8 cellular contexts compared by ENCODE assay signal in genomic region chr1:153775432-153776311, GRCh38. TPM values are rescaled to one million over a fixed set of nuclear protein-coding genes. Genes with fewer than 3 reads are reported as not detected.
DNase-seq lines count a peak whose midpoint lies in the region; ATAC-seq and TF ChIP-seq lines count a peak whose summit lies in the region.

No MANE protein-coding gene starts in this region.

- ATAC-seq in HG02798 (IDR thresholded peaks at IDR 0.05; ENCODE audit: poor library complexity, unreplicated experiment) = peak; percentile 49
- peak; percentile 73 to 82 for ATAC-seq in lower lobe of right lung

- H3K9me3 ChIP-seq in lower lobe of right lung (no peaks in the 10 kb centered on the region), MG63 (no peaks in the 10 kb centered on the region)

- H3K27me3 ChIP-seq in lower lobe of right lung (ENCODE audit: low read depth) (no peaks in the 10 kb centered on the region), MG63 (no peaks in the 10 kb centered on the region)

- peaks cover 36% of the 10 kb centered on the region for H3K36me3 ChIP-seq in lower lobe of right lung
- peaks cover 33% of the 10 kb centered on the region for H3K36me3 ChIP-seq in MG63

- DNase-seq in ELR (ENCODE audit: low read depth) = peak; percentile 69
- DNase-seq in NCI-H2171 (lab: John Stamatoyannopoulos, UW) = peak; percentile 85
- peak; percentile 69 for DNase-seq in activated CD4-positive, alpha-beta T cell treated with anti-CD3 and anti-CD28 coated beads for 48 hours
- peak; percentile 58 for DNase-seq in dermis blood vessel endothelial cell
- peak; percentile 89 for DNase-seq in lower lobe of right lung
- DNase-seq in stimulated activated CD8-positive, alpha-beta memory T cell treated with anti-CD3 and anti-CD28 coated beads, Interleukin-12 subunit alpha, Interleukin-12 subunit beta, amount 100 ng/mL, for 4 hours (ENCODE audit: low read depth) = peak; percentile 51
- no peak for DNase-seq in MG63

- no peak for TF ChIP-seq CTCF in lower lobe of right lung (IDR thresholded peaks at IDR 0.05)

- peaks cover 84% of the 10 kb centered on the region for H3K4me1 ChIP-seq in lower lobe of right lung

- H3K4me3 ChIP-seq in lower lobe of right lung = peak overlapping the region; percentile 88
- no peak overlapping the region for H3K4me3 ChIP-seq in MG63

- H3K27ac ChIP-seq in lower lobe of right lung = peak overlapping the region; percentile 89

- intact Hi-C loops in lower lobe of right lung (cut with DNase I) = no loop called here

RNA-seq across cellular contexts. Expression of gene SLC27A3, which starts 0.5 kb away (rescaled TPM):
- 27.6 and 30.0 TPM in 2 replicates for total RNA-seq in dermis blood vessel endothelial cell
- 99.6 TPM for total RNA-seq in lower lobe of right lung
- 1.3 and 3.3 TPM in 2 replicates for total RNA-seq in MG63 (2014; rRNA removed; shearing (Covaris generic); ENCODE audit: low replicate concordance)

RNA-seq across cellular contexts. Expression of gene INTS3, which starts 47.8 kb away (rescaled TPM):
- 31.3 and 42.7 TPM in 2 replicates for total RNA-seq in dermis blood vessel endothelial cell
- 77.3 TPM for total RNA-seq in lower lobe of right lung
- 22.4 and 29.4 TPM in 2 replicates for total RNA-seq in MG63 (2014; rRNA removed; shearing (Covaris generic); ENCODE audit: low replicate concordance)
